Comparison of ENCODE assay signal across 8 cellular contexts in genomic region chr17:79778504-79779087, GRCh38. TPM values are rescaled to one million over a fixed set of nuclear protein-coding genes. Genes with fewer than 3 reads are reported as not detected.
DNase-seq lines count a peak whose midpoint lies in the region; ATAC-seq and TF ChIP-seq lines count a peak whose summit lies in the region.

No MANE protein-coding gene starts in this region.

- H3K4me2 ChIP-seq in skeletal muscle satellite cell (ENCODE audit: low read length) = peak overlapping the region; percentile 72

- in situ Hi-C loops in SK-MEL-5 (cut with HindIII; ENCODE audit: low pct_unique_long_range_greater_than_20kb, low sequenced_read_pairs) = loop anchor here (25.0 kb wide), 1 partner anchor 209 kb away; no protein-coding TSS in a partner anchor

- H3K27me3 ChIP-seq in skeletal muscle satellite cell (ENCODE audit: control insufficient read depth, insufficient read depth, low read length) = peaks cover 39% of the 10 kb centered on the region

- H3K36me3 ChIP-seq in skeletal muscle satellite cell (ENCODE audit: insufficient read depth, low read length) = no peaks in the 10 kb centered on the region

- ATAC-seq in HG02763 (IDR thresholded peaks at IDR 0.05; ENCODE audit: unreplicated experiment) (peak; percentile 8), GM19452 (IDR thresholded peaks at IDR 0.05; ENCODE audit: unreplicated experiment) (no peak), GM21528 (IDR thresholded peaks at IDR 0.05; ENCODE audit: low FRiP score, unreplicated experiment) (no peak)

- H3K9ac ChIP-seq in skeletal muscle satellite cell (ENCODE audit: low read depth, low read length) = peak overlapping the region; percentile 71

- DNase-seq in D341Med (ENCODE audit: low spot score) = peak; percentile 80
- DNase-seq in SK-MEL-5 (ENCODE audit: low read depth, low spot score) = peak; percentile 46
- no peak for DNase-seq in fibroblast of pulmonary artery (ENCODE audit: low read depth)
- DNase-seq in 8988T = no peak

- H3K4me1 ChIP-seq in skeletal muscle satellite cell (ENCODE audit: control insufficient read depth, insufficient read depth, low read length) = peaks cover 15% of the 10 kb centered on the region

- TF ChIP-seq CTCF in fibroblast of pulmonary artery (IDR thresholded peaks at IDR 0.05; ENCODE audit: low read length, missing control alignments) = no peak

- no peaks in the 10 kb centered on the region for H3K9me3 ChIP-seq in skeletal muscle satellite cell (replicated peaks; ENCODE audit: low read length)

- H3K4me3 ChIP-seq in fibroblast of pulmonary artery (replicated peaks; ENCODE audit: low read depth, low read length) (peak overlapping the region; percentile 57), skeletal muscle satellite cell (ENCODE audit: low read length) (peak overlapping the region; percentile 80)

RNA-seq across cellular contexts. Expression of gene CBX2, which starts 0.6 kb away (rescaled TPM):
- 18.0 and 18.4 TPM in 2 replicates for total RNA-seq in SK-MEL-5 (2014; rRNA removed; shearing (Covaris generic))
- polyA plus RNA-seq in SK-MEL-5 (2015; cell fraction: cytosol; rRNA removed) = 24.5 and 29.7 TPM in 2 replicates
- polyA plus RNA-seq in SK-MEL-5 (2015; cell fraction: nucleus; rRNA removed) = 59.6 and 70.5 TPM in 2 replicates
- total RNA-seq in skeletal muscle satellite cell (2012; rRNA removed) = 1.8 and 2.4 TPM in 2 replicates

RNA-seq across cellular contexts. Expression of gene CBX8, which starts 18.3 kb away (rescaled TPM):
- total RNA-seq in SK-MEL-5 (2014; rRNA removed; shearing (Covaris generic)) = 31.3 and 34.4 TPM in 2 replicates
- 16.1 and 27.3 TPM in 2 replicates for polyA plus RNA-seq in SK-MEL-5 (2015; cell fraction: cytosol; rRNA removed)
- polyA plus RNA-seq in SK-MEL-5 (2015; cell fraction: nucleus; rRNA removed) = 30.6 and 35.7 TPM in 2 replicates
- total RNA-seq in skeletal muscle satellite cell (2012; rRNA removed) = 1.5 and 3.5 TPM in 2 replicates

RNA-seq across cellular contexts. Expression of gene ENPP7, which starts 47.9 kb away (rescaled TPM):
- total RNA-seq in SK-MEL-5 (2014; rRNA removed; shearing (Covaris generic)) = not detected in 2 replicates
- not detected in 2 replicates for polyA plus RNA-seq in SK-MEL-5 (2015; cell fraction: cytosol; rRNA removed)
- polyA plus RNA-seq in SK-MEL-5 (2015; cell fraction: nucleus; rRNA removed) = not detected in 2 replicates
- total RNA-seq in skeletal muscle satellite cell (2012; rRNA removed) = 0.22 TPM in 1 of 2 replicates, not detected in the other

Comparison
In these comparisons a context has a peak if more than half of its experiments do, and no peak if none do; other contexts are left out.
1. DNase-seq: peak in D341Med (single experiment) and SK-MEL-5 (single experiment); none in fibroblast of pulmonary artery (single experiment) and 8988T (single experiment).